1 cellular context compared by ENCODE assay signal in genomic region chr5:175796536-175797499, GRCh38.
TF ChIP-seq lines count a peak whose summit lies in the region.

No MANE protein-coding gene starts in this region.

TF ChIP-seq in K562, 482 proteins besides CTCF, POLR2A, EP300 and RAD21 (continued from another document and continues in another):
- TF ChIP-seq, protein P1, sequence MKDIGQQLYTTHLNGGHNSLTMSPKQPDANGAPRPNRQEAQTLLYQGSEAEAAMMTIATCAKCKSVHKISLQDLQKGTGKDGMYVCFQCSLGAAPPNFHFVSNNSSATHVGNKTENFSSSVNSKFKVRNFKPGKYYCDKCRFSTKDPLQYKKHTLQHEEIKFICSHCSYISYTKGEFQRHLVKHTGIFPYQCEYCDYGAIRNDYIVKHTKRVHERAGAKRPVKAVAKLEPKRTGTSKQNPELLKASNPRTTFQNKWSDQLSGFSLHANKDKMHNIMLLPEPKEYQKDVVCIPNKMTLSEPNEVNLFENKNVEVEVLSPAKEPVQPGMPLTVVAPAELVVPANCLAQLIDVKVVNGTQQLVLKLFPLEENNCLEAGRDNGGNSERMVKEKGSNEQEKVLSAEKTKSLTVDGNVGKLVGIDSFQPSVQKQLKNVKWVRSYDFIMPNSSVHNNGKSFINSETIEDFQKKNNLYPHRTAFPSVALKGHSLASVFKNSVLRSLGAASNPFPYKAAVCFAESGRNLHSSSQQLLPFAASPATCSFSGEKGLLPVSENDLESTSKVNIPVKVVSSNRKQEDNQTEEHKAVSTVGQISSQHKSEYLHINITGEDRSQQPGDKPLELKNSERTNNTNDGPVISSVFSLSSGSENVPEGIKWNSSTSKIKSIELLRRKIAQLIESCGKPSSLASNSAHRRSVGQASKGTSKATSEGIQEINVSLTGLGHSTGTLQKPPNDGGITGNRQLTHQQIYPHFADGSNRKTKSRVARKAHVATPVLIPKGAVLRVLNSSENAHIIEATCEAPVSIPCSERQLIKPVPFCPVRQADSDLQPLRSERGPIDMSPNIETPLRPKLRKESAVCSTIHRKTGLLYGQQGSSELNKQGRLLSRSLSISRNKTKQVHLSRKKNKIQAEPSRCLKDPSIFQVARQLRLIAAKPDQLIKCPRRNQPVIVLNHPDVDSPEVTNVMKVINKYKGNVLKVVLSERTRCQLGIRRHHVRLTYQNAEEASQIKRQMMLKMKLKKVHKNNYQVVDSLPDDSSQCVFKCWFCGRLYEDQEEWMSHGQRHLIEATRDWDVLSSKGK (CRISPR knock-in tag; IDR thresholded peaks at IDR 0.05): no peak
- TF ChIP-seq ZNF589 (CRISPR knock-in tag; IDR thresholded peaks at IDR 0.05; ENCODE audit: low read depth) (peak; percentile 89), ZFP30 (CRISPR knock-in tag; IDR thresholded peaks at IDR 0.05; ENCODE audit: borderline replicate concordance) (no peak), FOXP4 (CRISPR knock-in tag; IDR thresholded peaks at IDR 0.05; ENCODE audit: borderline replicate concordance) (peak; percentile 98; the same call in 1 of the 2 replicates), DDX20 (tag; IDR thresholded peaks at IDR 0.05; ENCODE audit: low read depth) (no peak), EHMT2 (IDR thresholded peaks at IDR 0.05) (peak; percentile 100), TARDBP (IDR thresholded peaks at IDR 0.05) (peak; percentile 93), BHLHE40 (IDR thresholded peaks at IDR 0.05; ENCODE audit: low read length) (no peak), XRCC4 (IDR thresholded peaks at IDR 0.05; ENCODE audit: extremely low read depth, insufficient read depth, insufficient read length) (no peak), FUS (optimal IDR thresholded peaks at IDR 0.05; ENCODE audit: low read depth, low read length) (peak; percentile 52), MIER1 (IDR thresholded peaks at IDR 0.05; ENCODE audit: low read depth) (peak; percentile 97), RERE (CRISPR knock-in tag; IDR thresholded peaks at IDR 0.05; ENCODE audit: borderline replicate concordance) (peak; percentile 99; the same call in 1 of the 2 replicates), CCNT2 (IDR thresholded peaks at IDR 0.05; ENCODE audit: borderline replicate concordance, extremely low read depth, insufficient read length, low read depth, low read length) (peak; percentile 61), USF2 (CRISPR knock-in tag; IDR thresholded peaks at IDR 0.05) (peak; percentile 68), PRMT5 (CRISPR knock-in tag; IDR thresholded peaks at IDR 0.05) (peak; percentile 99), HDAC1 (IDR thresholded peaks at IDR 0.05) (peak in 1 of 2 experiments; percentile 96; a peak in 2 of 4 replicates), HNRNPL (IDR thresholded peaks at IDR 0.05; ENCODE audit: low read depth, low read length) (peak; percentile 82), NFATC3 (IDR thresholded peaks at IDR 0.05) (no peak), HMGXB4 (CRISPR knock-in tag; IDR thresholded peaks at IDR 0.05) (peak; percentile 99), ZNF282 (CRISPR knock-in tag; IDR thresholded peaks at IDR 0.05) (peak; percentile 91; the same call in 1 of the 2 replicates), ARID1B (IDR thresholded peaks at IDR 0.05) (no peak), LCOR (CRISPR knock-in tag; IDR thresholded peaks at IDR 0.05) (peak; percentile 97), ZNF311 (CRISPR knock-in tag; IDR thresholded peaks at IDR 0.05) (peak; percentile 83), PHF20 (IDR thresholded peaks at IDR 0.05; ENCODE audit: partially characterized antibody) (no peak), GTF2E2 (tag; IDR thresholded peaks at IDR 0.05) (no peak), RNF219 (CRISPR knock-in tag; IDR thresholded peaks at IDR 0.05) (no peak), ESRRB (CRISPR knock-in tag; IDR thresholded peaks at IDR 0.05; ENCODE audit: borderline replicate concordance) (no peak), ZNF584 (CRISPR knock-in tag; IDR thresholded peaks at IDR 0.05; ENCODE audit: low read depth) (peak; percentile 92), SRF (CRISPR knock-in tag; IDR thresholded peaks at IDR 0.05) (peak in 1 of 2 experiments; percentile 96; a peak in 2 of 4 replicates), SIX5 (IDR thresholded peaks at IDR 0.05; ENCODE audit: borderline replicate concordance in 1 of 2, insufficient read depth in 1 of 2, low read depth in 1 of 2, low read length in 2 of 2) (no peak), ZC3H4 (CRISPR knock-in tag; IDR thresholded peaks at IDR 0.05; ENCODE audit: borderline replicate concordance) (no peak), NR2C1 (IDR thresholded peaks at IDR 0.05) (no peak), NR2C1 (tag; IDR thresholded peaks at IDR 0.05) (no peak), TAL1 (IDR thresholded peaks at IDR 0.05) (no peak), ZNF561 (CRISPR knock-in tag; conservative IDR thresholded peaks at IDR 0.05) (no peak), HNRNPLL (IDR thresholded peaks at IDR 0.05; ENCODE audit: low read depth, low read length, poor library complexity, severe bottlenecking) (peak; percentile 73)
- TF ChIP-seq, protein P2, sequence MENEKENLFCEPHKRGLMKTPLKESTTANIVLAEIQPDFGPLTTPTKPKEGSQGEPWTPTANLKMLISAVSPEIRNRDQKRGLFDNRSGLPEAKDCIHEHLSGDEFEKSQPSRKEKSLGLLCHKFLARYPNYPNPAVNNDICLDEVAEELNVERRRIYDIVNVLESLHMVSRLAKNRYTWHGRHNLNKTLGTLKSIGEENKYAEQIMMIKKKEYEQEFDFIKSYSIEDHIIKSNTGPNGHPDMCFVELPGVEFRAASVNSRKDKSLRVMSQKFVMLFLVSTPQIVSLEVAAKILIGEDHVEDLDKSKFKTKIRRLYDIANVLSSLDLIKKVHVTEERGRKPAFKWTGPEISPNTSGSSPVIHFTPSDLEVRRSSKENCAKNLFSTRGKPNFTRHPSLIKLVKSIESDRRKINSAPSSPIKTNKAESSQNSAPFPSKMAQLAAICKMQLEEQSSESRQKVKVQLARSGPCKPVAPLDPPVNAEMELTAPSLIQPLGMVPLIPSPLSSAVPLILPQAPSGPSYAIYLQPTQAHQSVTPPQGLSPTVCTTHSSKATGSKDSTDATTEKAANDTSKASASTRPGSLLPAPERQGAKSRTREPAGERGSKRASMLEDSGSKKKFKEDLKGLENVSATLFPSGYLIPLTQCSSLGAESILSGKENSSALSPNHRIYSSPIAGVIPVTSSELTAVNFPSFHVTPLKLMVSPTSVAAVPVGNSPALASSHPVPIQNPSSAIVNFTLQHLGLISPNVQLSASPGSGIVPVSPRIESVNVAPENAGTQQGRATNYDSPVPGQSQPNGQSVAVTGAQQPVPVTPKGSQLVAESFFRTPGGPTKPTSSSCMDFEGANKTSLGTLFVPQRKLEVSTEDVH (IDR thresholded peaks at IDR 0.05; ENCODE audit: low read depth, partially characterized antibody): peak; percentile 56
- TF ChIP-seq, protein P3, sequence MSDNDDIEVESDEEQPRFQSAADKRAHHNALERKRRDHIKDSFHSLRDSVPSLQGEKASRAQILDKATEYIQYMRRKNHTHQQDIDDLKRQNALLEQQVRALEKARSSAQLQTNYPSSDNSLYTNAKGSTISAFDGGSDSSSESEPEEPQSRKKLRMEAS (CRISPR knock-in tag; IDR thresholded peaks at IDR 0.05): peak; percentile 80
- TF ChIP-seq, protein P4, sequence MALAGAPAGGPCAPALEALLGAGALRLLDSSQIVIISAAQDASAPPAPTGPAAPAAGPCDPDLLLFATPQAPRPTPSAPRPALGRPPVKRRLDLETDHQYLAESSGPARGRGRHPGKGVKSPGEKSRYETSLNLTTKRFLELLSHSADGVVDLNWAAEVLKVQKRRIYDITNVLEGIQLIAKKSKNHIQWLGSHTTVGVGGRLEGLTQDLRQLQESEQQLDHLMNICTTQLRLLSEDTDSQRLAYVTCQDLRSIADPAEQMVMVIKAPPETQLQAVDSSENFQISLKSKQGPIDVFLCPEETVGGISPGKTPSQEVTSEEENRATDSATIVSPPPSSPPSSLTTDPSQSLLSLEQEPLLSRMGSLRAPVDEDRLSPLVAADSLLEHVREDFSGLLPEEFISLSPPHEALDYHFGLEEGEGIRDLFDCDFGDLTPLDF (CRISPR knock-in tag; IDR thresholded peaks at IDR 0.05): peak; percentile 99
- TF ChIP-seq, protein P5, sequence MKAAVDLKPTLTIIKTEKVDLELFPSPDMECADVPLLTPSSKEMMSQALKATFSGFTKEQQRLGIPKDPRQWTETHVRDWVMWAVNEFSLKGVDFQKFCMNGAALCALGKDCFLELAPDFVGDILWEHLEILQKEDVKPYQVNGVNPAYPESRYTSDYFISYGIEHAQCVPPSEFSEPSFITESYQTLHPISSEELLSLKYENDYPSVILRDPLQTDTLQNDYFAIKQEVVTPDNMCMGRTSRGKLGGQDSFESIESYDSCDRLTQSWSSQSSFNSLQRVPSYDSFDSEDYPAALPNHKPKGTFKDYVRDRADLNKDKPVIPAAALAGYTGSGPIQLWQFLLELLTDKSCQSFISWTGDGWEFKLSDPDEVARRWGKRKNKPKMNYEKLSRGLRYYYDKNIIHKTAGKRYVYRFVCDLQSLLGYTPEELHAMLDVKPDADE (conservative IDR thresholded peaks at IDR 0.05; ENCODE audit: control insufficient read depth, low read depth, low read length): peak; percentile 94
